8 cellular contexts compared by ENCODE assay signal in the genomic region with DNA sequence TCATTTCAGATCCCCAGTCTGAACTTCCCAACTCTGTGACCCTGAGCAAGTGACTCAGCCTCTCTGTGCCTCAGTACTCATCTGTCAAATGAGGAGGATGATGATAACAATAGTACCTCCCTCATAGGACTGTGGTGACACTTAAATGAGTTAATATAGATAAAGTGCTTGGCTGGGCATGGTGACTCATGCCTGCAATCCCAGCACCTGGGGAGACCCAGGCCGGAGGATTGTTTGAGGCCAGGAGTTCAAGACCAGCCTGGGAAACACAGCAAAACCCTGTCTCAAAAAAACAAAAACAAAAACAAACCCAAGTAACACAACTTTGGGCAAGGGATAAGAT. TPM values are rescaled to one million over a fixed set of nuclear protein-coding genes. Genes with fewer than 3 reads are reported as not detected.
DNase-seq lines count a peak whose midpoint lies in the region; ATAC-seq, FAIRE-seq and TF ChIP-seq lines count a peak whose summit lies in the region.

No MANE protein-coding gene starts in this region.

- DNase-seq in RCC 7860 (ENCODE audit: low spot score), result peak; percentile 94
- no peak for DNase-seq in GM12878 (ENCODE audit: low read depth, low spot score)
- peak; percentile 73 for DNase-seq in stimulated activated CD4-positive, alpha-beta T cell treated with anti-CD3 and anti-CD28 coated beads, Interleukin-15, amount 100 ng/mL, for 24 hours
- no peak for DNase-seq in NCI-H1417 treated with DMSO at 0.1 percent for 48 hours (lab: John Stamatoyannopoulos, UW)
- no peak for DNase-seq in mesenteric fat pad (ENCODE audit: low spot score)
- no peak for DNase-seq in GM23338 (ENCODE audit: low spot score)

- H3K4me1 ChIP-seq in GM12878 (ENCODE audit: control insufficient read depth, insufficient read depth, low read length) (peaks cover 57% of the 10 kb centered on the region), GM23338 (ENCODE audit: insufficient read depth) (peaks cover 29% of the 10 kb centered on the region)

- H2AFZ ChIP-seq in GM12878 (ENCODE audit: control insufficient read depth, low read depth, low read length), result no peak overlapping the region
- H2AFZ ChIP-seq in GM23338, result no peak overlapping the region

- intact Hi-C loops in GM12878 (cut with micrococcal nuclease; ENCODE audit: unreplicated experiment), result no loop called here

- POLR2A ChIA-PET in GM12878 (lab: Charles Lee), result interaction anchor here (1.4 to 7.1 kb wide), 4 partner anchors 17 to 49 kb away, joined by 5 to 88 read pairs (median 64); no protein-coding TSS in a partner anchor

- no peaks in the 10 kb centered on the region for H3K9me3 ChIP-seq in GM12878 (replicated peaks; ENCODE audit: control insufficient read depth, insufficient read depth, low read length)

- H3K9ac ChIP-seq in GM12878 (ENCODE audit: control insufficient read depth, insufficient read depth, low read length), result peak overlapping the region; percentile 32

- H3K27ac ChIP-seq in GM12878 (ENCODE audit: control insufficient read depth, insufficient read depth) (peak overlapping the region; percentile 96), GM23338 (ENCODE audit: low read depth) (no peak overlapping the region)

- H3K36me3 ChIP-seq in GM12878 (ENCODE audit: control insufficient read depth in 2 of 2, insufficient read depth in 2 of 2, low read length in 1 of 2) (peaks cover 0 to 13% of the 10 kb centered on the region in 2 experiments; a peak in 2 of 4 replicates), GM23338 (ENCODE audit: insufficient read depth) (no peaks in the 10 kb centered on the region)

- H3K36me3 Mint-ChIP-seq in GM23338 (ENCODE audit: low read depth), result no peaks in the 10 kb centered on the region; the same call in 2 of the 3 replicates

- H3K27me3 ChIP-seq in GM12878 (replicated peaks in 1 of 2; ENCODE audit: control insufficient read depth in 2 of 2, insufficient read depth in 2 of 2, low read length in 1 of 2) (no peaks in the 10 kb centered on the region), GM23338 (ENCODE audit: insufficient read depth) (no peaks in the 10 kb centered on the region)

- peak; percentile 95 for FAIRE-seq in RCC 7860 (lab: Jason Lieb, UNC)
- FAIRE-seq in GM12878 (lab: Jason Lieb, UNC), result peak; percentile 72

- SMC1A ChIA-PET in GM12878 (lab: Charles Lee; ENCODE audit: uncharacterized antibody, unreplicated experiment), result interaction anchor here (0.8 to 7.7 kb wide), 10 partner anchors 8 to 62 kb away, joined by 3 to 123 read pairs (median 8); no protein-coding TSS in a partner anchor

- in situ Hi-C loops in GM12878 (cut with MboI), result no loop called here

- TF ChIP-seq CTCF in GM12878 (IDR thresholded peaks at IDR 0.05 in 2 of 3, conservative IDR thresholded peaks at IDR 0.05 in 1 of 3; ENCODE audit: control insufficient read depth in 2 of 3, extremely low read depth in 1 of 3, insufficient read depth in 1 of 3, low read depth in 3 of 3, low read length in 3 of 3) (no peak), GM23338 (conservative IDR thresholded peaks at IDR 0.05; ENCODE audit: low read depth in 2 of 2) (no peak)

- H3K4me2 ChIP-seq in GM12878 (ENCODE audit: control insufficient read depth, insufficient read depth), result peak overlapping the region; percentile 99
- H3K4me2 ChIP-seq in GM23338, result no peak overlapping the region

- TF ChIP-seq EP300 in GM12878 (IDR thresholded peaks at IDR 0.05; ENCODE audit: borderline replicate concordance in 1 of 2, control insufficient read depth in 1 of 2, low read depth in 2 of 2, low read length in 2 of 2), result no peak

- RAD21 ChIA-PET in GM12878 (lab: Charles Lee; ENCODE audit: unreplicated experiment), result interaction anchor here (0.8 to 5.5 kb wide), 9 partner anchors 18 to 78 kb away, joined by 3 to 97 read pairs (median 8); no protein-coding TSS in a partner anchor

- CTCF ChIA-PET in GM12878 (lab: Yijun Ruan, JAX), result interaction anchor here (0.9 to 19.3 kb wide), 9 partner anchors 9 to 73 kb away, joined by 3 to 131 read pairs (median 19); no protein-coding TSS in a partner anchor

- no peaks in the 10 kb centered on the region for H3K9me3 Mint-ChIP-seq in GM23338

- H3K4me3 Mint-ChIP-seq in GM23338, result no peak overlapping the region; the same call in 2 of the 3 replicates

- BruUV-seq in GM12878 (replicated peaks; lab: Mats Ljungman, UMichigan), result no TSS peak

- H4K20me1 ChIP-seq in GM12878 (ENCODE audit: control insufficient read depth, insufficient read depth) (no peaks in the 10 kb centered on the region), GM23338 (replicated peaks; ENCODE audit: insufficient read depth) (no peaks in the 10 kb centered on the region; the same call in 1 of the 2 replicates)

- no peaks in the 10 kb centered on the region for H3K9me2 ChIP-seq in GM23338 (ENCODE audit: insufficient read depth)

- no peak for TF ChIP-seq RAD21 in GM12878 (IDR thresholded peaks at IDR 0.05; ENCODE audit: insufficient read depth, low read depth, low read length)

- ATAC-seq in GM19035 (IDR thresholded peaks at IDR 0.05; ENCODE audit: unreplicated experiment) (peak; percentile 6), GM12878 (peak; percentile 36), GM23338 (no peak), HG02938 (IDR thresholded peaks at IDR 0.05; ENCODE audit: unreplicated experiment) (no peak)

- H3K27ac Mint-ChIP-seq in GM23338, result no peak overlapping the region

- no peak for TF ChIP-seq POLR2A in GM12878 (IDR thresholded peaks at IDR 0.05; ENCODE audit: low read depth, low read length)

- H3K79me2 ChIP-seq in GM12878 (ENCODE audit: control insufficient read depth, insufficient read depth, low read length) (no peaks in the 10 kb centered on the region), GM23338 (replicated peaks; ENCODE audit: insufficient read depth) (no peaks in the 10 kb centered on the region)

- H3K4me3 ChIP-seq in GM12878 (peak overlapping the region; percentile 35; the same call in 1 of the 2 replicates), GM23338 (no peak overlapping the region)

- H3F3A ChIP-seq in GM23338 (replicated peaks; ENCODE audit: low read depth), result no peaks in the 10 kb centered on the region

- 0% methylated on average over 1 of the region's 1 CpG for WGBS in GM12878 (ENCODE audit: insufficient coverage, insufficient replicate concordance, low lambda C conversion rate, missing lambda C conversion rate)

- H3K27me3 Mint-ChIP-seq in GM23338 (ENCODE audit: insufficient read depth, low read depth, poor library complexity), result peaks cover 9% of the 10 kb centered on the region

- peaks cover 37% of the 10 kb centered on the region for H3K4me1 Mint-ChIP-seq in GM23338

TF ChIP-seq in GM12878, 131 proteins besides CTCF, POLR2A, EP300 and RAD21 (continues in another document):
- TF ChIP-seq BACH1 (IDR thresholded peaks at IDR 0.05; ENCODE audit: borderline replicate concordance) (peak; percentile 28; the same call in 1 of the 2 replicates), ZNF622 (IDR thresholded peaks at IDR 0.05) (no peak), LARP7 (IDR thresholded peaks at IDR 0.05) (peak; percentile 63; the same call in 1 of the 2 replicates), SMARCA5 (IDR thresholded peaks at IDR 0.05) (peak; percentile 96), RB1 (IDR thresholded peaks at IDR 0.05; ENCODE audit: borderline replicate concordance) (no peak), HDAC2 (IDR thresholded peaks at IDR 0.05) (no peak), ZNF217 (IDR thresholded peaks at IDR 0.05) (peak; percentile 46; the same call in 1 of the 2 replicates)
- TF ChIP-seq, protein P1, sequence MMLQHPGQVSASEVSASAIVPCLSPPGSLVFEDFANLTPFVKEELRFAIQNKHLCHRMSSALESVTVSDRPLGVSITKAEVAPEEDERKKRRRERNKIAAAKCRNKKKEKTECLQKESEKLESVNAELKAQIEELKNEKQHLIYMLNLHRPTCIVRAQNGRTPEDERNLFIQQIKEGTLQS (IDR thresholded peaks at IDR 0.05; ENCODE audit: borderline replicate concordance, extremely low read depth, low read depth, low read length), result 0 out of 2 replicates have a peak, but pooled peaks have one; percentile 13

TF ChIP-seq in GM23338, 12 proteins besides CTCF, POLR2A, EP300 and RAD21 (continues in another document):
- TF ChIP-seq JUNB (IDR thresholded peaks at IDR 0.05; ENCODE audit: unreplicated experiment) (no peak), ZNF331 (CRISPR knock-in tag; IDR thresholded peaks at IDR 0.05; ENCODE audit: low read depth) (no peak), STAT1 (IDR thresholded peaks at IDR 0.05; ENCODE audit: unreplicated experiment) (no peak), EZH2 (IDR thresholded peaks at IDR 0.05; ENCODE audit: low read depth, unreplicated experiment) (no peak), NANOG (IDR thresholded peaks at IDR 0.05; ENCODE audit: borderline replicate concordance) (no peak)

RNA-seq across cellular contexts. Expression of a gene that starts 4.8 kb away (rescaled TPM):
- 121 and 133 TPM in 2 replicates for total RNA-seq in GM12878 (2013; cell fraction: nucleolus; rRNA removed)
- 39.9 and 40.5 TPM in 2 replicates for total RNA-seq in GM12878 (2014; rRNA removed)
- 19.2 and 20.4 TPM in 2 replicates for total RNA-seq in GM12878 (2014; rRNA removed; fragmentation: Illumina TruSeq; extraction: Trizol)
- 81.0 and 81.5 TPM in 2 replicates for total RNA-seq in GM12878 (2021)
- 13.5 TPM for polyA plus RNA-seq in GM12878 (2011; ENCODE audit: low read depth)
- polyA plus RNA-seq in GM12878 (2011; rRNA removed), result 23.4 and 34.2 TPM in 2 replicates
- polyA plus RNA-seq in GM12878 (2011; cell fraction: cytosol; rRNA removed), result 20.8 and 22.4 TPM in 2 replicates
- 46.3 and 47.3 TPM in 2 replicates for polyA plus RNA-seq in GM12878 (2011; cell fraction: nucleus; rRNA removed)
- 11.0 and 13.7 TPM in 2 replicates for polyA plus RNA-seq in GM12878 (2012)
- 39.6 and 50.9 TPM in 2 replicates for polyA plus RNA-seq in GM12878 (2014; fragmentation: Illumina TruSeq; extraction: Trizol)
- polyA plus RNA-seq in GM12878 (2014; fragmentation: Nextera tagmentation; extraction: Ambion mirVana), result 1 to 10 TPM in 1 of 2 experiments, under 1 TPM in 1; 0.97 to 2.4 TPM
- polyA plus RNA-seq in GM12878 (2014; rRNA removed), result 32.2 and 41.0 TPM in 2 replicates
- 10 to 100 TPM; 40.5 to 43.6 TPM for polyA plus RNA-seq in GM12878 (2016; fragmentation: Nextera tagmentation; extraction: Ambion mirVana)
- 36.1 and 38.8 TPM in 2 replicates for polyA minus RNA-seq in GM12878 (2011; rRNA and poly(A)+ RNA removed)
- polyA minus RNA-seq in GM12878 (2011; cell fraction: cytosol; rRNA and poly(A)+ RNA removed), result 15.8 and 16.8 TPM in 2 replicates
- 31.1 and 39.1 TPM in 2 replicates for polyA minus RNA-seq in GM12878 (2011; cell fraction: nucleus; rRNA and poly(A)+ RNA removed)
- 156 TPM for total RNA-seq in mesenteric fat pad
- 45.0 and 48.0 TPM in 2 replicates for total RNA-seq in GM23338 (2014; rRNA removed; shearing (Covaris generic))
- polyA plus RNA-seq in GM23338 (2016; fragmentation: Nextera tagmentation; extraction: Ambion mirVana), result 10.4 and 11.0 TPM in 2 replicates

Comparison
In these comparisons a context has a peak if more than half of its experiments do, and no peak if none do; other contexts are left out.
1. ATAC-seq: peak in GM19035 (single experiment) and GM12878 (single experiment); none in GM23338 (single experiment) and HG02938 (single experiment).
2. DNase-seq: peak in RCC 7860 (single experiment) and stimulated activated CD4-positive, alpha-beta T cell treated with anti-CD3 and anti-CD28 coated beads, Interleukin-15, amount 100 ng/mL, for 24 hours (single experiment); none in GM12878 (single experiment), NCI-H1417 treated with DMSO at 0.1 percent for 48 hours (single experiment), mesenteric fat pad (single experiment) and GM23338 (single experiment).